In the genomic region with DNA sequence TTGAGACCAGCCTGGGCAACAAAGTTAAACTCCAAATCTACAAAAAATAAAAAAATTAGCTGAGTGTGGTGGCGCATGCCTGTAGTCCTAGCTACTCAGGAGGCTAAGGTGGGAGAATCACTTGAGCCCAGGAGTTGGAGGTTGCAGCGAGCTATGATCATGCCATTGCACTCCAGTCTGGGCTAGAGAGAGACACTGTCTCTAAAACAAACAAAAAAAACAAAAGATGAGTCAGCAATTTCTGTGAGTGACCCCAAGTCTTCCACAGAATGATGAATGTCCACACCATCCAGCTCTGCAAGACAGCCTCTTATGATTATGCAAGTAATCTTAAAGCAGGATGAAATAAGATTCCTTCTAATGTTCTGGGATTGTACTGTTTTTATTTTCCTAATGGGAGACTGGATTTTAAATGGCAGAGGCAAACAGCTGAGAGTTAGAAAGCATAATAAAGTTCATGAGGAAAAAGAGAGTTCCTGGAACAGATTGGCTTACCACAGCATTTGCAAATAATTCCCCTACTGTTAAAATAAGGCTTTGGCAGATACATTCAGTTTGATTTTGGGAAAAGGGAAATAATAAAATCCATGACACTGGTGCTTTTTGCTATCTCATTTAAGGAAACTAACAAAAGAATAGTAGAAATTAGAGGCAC, we compare ENCODE assay signal across 22 cellular contexts. TPM values are rescaled to one million over a fixed set of nuclear protein-coding genes. Genes with fewer than 3 reads are reported as not detected.
DNase-seq lines count a peak whose midpoint lies in the region; ATAC-seq, FAIRE-seq and TF ChIP-seq lines count a peak whose summit lies in the region.
"Had no signal": no experiment of that assay in that cellular context is flagged by ENCODE, and none has a peak within 500 bp of the region (broad histone marks: within the 10 kb centered on the region; RNA-seq: fewer than 3 reads in every experiment).

No MANE protein-coding gene starts in this region.

- H3K27me3 Mint-ChIP-seq in astrocyte (ENCODE audit: low read depth, unreplicated experiment) = no peaks in the 10 kb centered on the region
- H3K27me3 Mint-ChIP-seq: B cell had no signal

- 90% methylated on average over 2 of the region's 2 CpGs for WGBS in mesenchymal stem cell

- ATAC-seq in HG02884 (IDR thresholded peaks at IDR 0.05; ENCODE audit: unreplicated experiment) (no peak), HG02571 (IDR thresholded peaks at IDR 0.05; ENCODE audit: unreplicated experiment) (no peak)
- ATAC-seq: activated CD8-positive, alpha-beta memory T cell treated with anti-CD3 and anti-CD28 coated beads, Interleukin-2, amount 10 ng/mL, durations not matched to agents 7 days and 5 days; lower lobe of right lung had no signal

- H3K9ac ChIP-seq in BLaER1 treated with 17β-estradiol and CSF1 and Interleukin-3, amounts not matched to agents 10 nM and 100 nM = no peak overlapping the region
- H3K9ac ChIP-seq in astrocyte (ENCODE audit: low read length) = no peak overlapping the region
- no peak overlapping the region for H3K9ac ChIP-seq in mesenchymal stem cell (ENCODE audit: low read length)
- H3K9ac ChIP-seq: GM23248 had no signal

- peak; percentile 14 for DNase-seq in LHCN-M2 (ENCODE audit: low read depth)
- peak; percentile 43 for DNase-seq in astrocyte (ENCODE audit: low read depth)
- DNase-seq in mesenchymal stem cell = peak; percentile 75
- no peak for DNase-seq in activated T-cell treated with anti-CD3 and anti-CD28 coated beads for 4 hours
- DNase-seq in kidney glomerular epithelial cell (lab: John Stamatoyannopoulos, UW) = no peak
- DNase-seq: activated B cell treated with CpG ODN at 0.5 μM for 24 hours; activated CD8-positive, alpha-beta memory T cell treated with anti-CD3 and anti-CD28 coated beads, Interleukin-2, amount 10 ng/mL, durations not matched to agents 7 days and 5 days; dermis blood vessel endothelial cell; DND-41; GM23248; lower lobe of right lung; NCI-H1417 treated with DMSO at 0.1 percent for 48 hours; NCI-H446; nephron progenitor cell; stimulated activated CD4-positive, alpha-beta T cell treated with anti-CD3 and anti-CD28 coated beads, Interleukin-2, amount 100 ng/mL, for 24 hours; SW 1271; thyroid gland had no signal

- peak overlapping the region in 8 of 11 experiments; percentile 1 to 87 (median 62); a peak in 13 of 22 replicates for H3K4me2 ChIP-seq in BLaER1 treated with 17β-estradiol and CSF1 and Interleukin-3, amounts not matched to agents 10 nM and 100 nM
- H3K4me2 ChIP-seq in astrocyte (ENCODE audit: low read length) (no peak overlapping the region), mesenchymal stem cell (ENCODE audit: low read length, poor library complexity, severe bottlenecking) (no peak overlapping the region)

- no peak overlapping the region for H3K27ac Mint-ChIP-seq in astrocyte (ENCODE audit: unreplicated experiment)
- H3K27ac Mint-ChIP-seq: activated B cell treated with CpG ODN at 0.5 μM for 24 hours; activated CD8-positive, alpha-beta memory T cell treated with anti-CD3 and anti-CD28 coated beads, Interleukin-2, amount 10 ng/mL, durations not matched to agents 7 days and 5 days; B cell; nephron progenitor cell had no signal

- H3K4me1 Mint-ChIP-seq in astrocyte (ENCODE audit: low read depth, unreplicated experiment) = peaks cover 2% of the 10 kb centered on the region
- H3K4me1 Mint-ChIP-seq: activated CD8-positive, alpha-beta memory T cell treated with anti-CD3 and anti-CD28 coated beads, Interleukin-2, amount 10 ng/mL, durations not matched to agents 7 days and 5 days; nephron progenitor cell had no signal

- no peak for TF ChIP-seq CTCF in astrocyte (IDR thresholded peaks at IDR 0.05; ENCODE audit: insufficient read depth, low read depth, low read length)

- no peaks in the 10 kb centered on the region for H3K36me3 Mint-ChIP-seq in astrocyte (ENCODE audit: low read depth, unreplicated experiment)

- H2AFZ ChIP-seq in astrocyte (ENCODE audit: low read depth, low read length) (no peak overlapping the region), mesenchymal stem cell (ENCODE audit: low read depth, low read length) (no peak overlapping the region)
- H2AFZ ChIP-seq: GM23248 had no signal

- H3K4me3 Mint-ChIP-seq in astrocyte (ENCODE audit: unreplicated experiment) = no peak overlapping the region
- H3K4me3 Mint-ChIP-seq: activated B cell treated with CpG ODN at 0.5 μM for 24 hours; activated CD8-positive, alpha-beta memory T cell treated with anti-CD3 and anti-CD28 coated beads, Interleukin-2, amount 10 ng/mL, durations not matched to agents 7 days and 5 days; B cell; nephron progenitor cell had no signal

- no peak overlapping the region for H3K4me3 ChIP-seq in BLaER1 treated with 17β-estradiol and CSF1 and Interleukin-3, amounts not matched to agents 10 nM and 100 nM
- no peak overlapping the region for H3K4me3 ChIP-seq in astrocyte (ENCODE audit: insufficient read depth, low read depth, low read length)
- H3K4me3 ChIP-seq in mesenchymal stem cell (ENCODE audit: insufficient read depth in 1 of 2, low read depth in 1 of 2, low read length in 2 of 2) = no peak overlapping the region
- H3K4me3 ChIP-seq: GM23248, lower lobe of right lung, right atrium auricular region, thyroid gland had no signal

- H4K20me1 ChIP-seq in BLaER1 treated with 17β-estradiol and CSF1 and Interleukin-3, amounts not matched to agents 10 nM and 100 nM = no peaks in the 10 kb centered on the region
- H4K20me1 ChIP-seq in astrocyte (ENCODE audit: insufficient read depth, low read length) = no peaks in the 10 kb centered on the region

- no peak overlapping the region for H2BK120ac ChIP-seq in mesenchymal stem cell (ENCODE audit: low read depth, low read length)

- H3K18ac ChIP-seq in mesenchymal stem cell (ENCODE audit: low read depth in 1 of 2, low read length in 2 of 2) = no peak overlapping the region

- no peaks in the 10 kb centered on the region for H3K36me3 ChIP-seq in BLaER1 treated with 17β-estradiol and CSF1 and Interleukin-3, amounts not matched to agents 10 nM and 100 nM
- no peaks in the 10 kb centered on the region for H3K36me3 ChIP-seq in astrocyte (ENCODE audit: insufficient read depth, low read length)
- H3K36me3 ChIP-seq in mesenchymal stem cell (ENCODE audit: control insufficient read depth in 1 of 2, insufficient read depth in 2 of 2, low read depth in 1 of 2, low read length in 2 of 2) = no peaks in the 10 kb centered on the region
- H3K36me3 ChIP-seq: lower lobe of right lung, right atrium auricular region, thyroid gland had no signal

- H3K27ac ChIP-seq in BLaER1 treated with 17β-estradiol and CSF1 and Interleukin-3, amounts not matched to agents 10 nM and 100 nM = peak overlapping the region in 5 of 11 experiments; percentile 8 to 30 (median 28); a peak in 5 of 22 replicates
- H3K27ac ChIP-seq in astrocyte (ENCODE audit: low read depth, low read length) (no peak overlapping the region), mesenchymal stem cell (ENCODE audit: low read length, poor library complexity, severe bottlenecking) (no peak overlapping the region)
- H3K27ac ChIP-seq: GM23248, lower lobe of right lung, right atrium auricular region, thyroid gland had no signal

- no peaks in the 10 kb centered on the region for H3K27me3 ChIP-seq in BLaER1 treated with 17β-estradiol and CSF1 and Interleukin-3, amounts not matched to agents 10 nM and 100 nM
- no peaks in the 10 kb centered on the region for H3K27me3 ChIP-seq in astrocyte (ENCODE audit: insufficient read depth, low read length)
- no peaks in the 10 kb centered on the region for H3K27me3 ChIP-seq in mesenchymal stem cell (ENCODE audit: control insufficient read depth in 1 of 2, insufficient read depth in 1 of 2, low read length in 2 of 2)
- H3K27me3 ChIP-seq: right atrium auricular region, thyroid gland had no signal

- H2BK15ac ChIP-seq in mesenchymal stem cell (ENCODE audit: low read depth, poor library complexity, severe bottlenecking) = no peak overlapping the region

- H3K23ac ChIP-seq in mesenchymal stem cell (ENCODE audit: low read length in 2 of 2) = no peak overlapping the region

- H2AK5ac ChIP-seq in mesenchymal stem cell (ENCODE audit: low read length, severe bottlenecking) = no peak overlapping the region

- no peak overlapping the region for H3K4ac ChIP-seq in mesenchymal stem cell (ENCODE audit: low read depth in 1 of 2, low read length in 2 of 2)

- peaks cover 4% of the 10 kb centered on the region for H3K9me3 Mint-ChIP-seq in astrocyte (ENCODE audit: unreplicated experiment)

- H4K91ac ChIP-seq in mesenchymal stem cell (ENCODE audit: low read length) = no peak overlapping the region

- no peak for FAIRE-seq in astrocyte (lab: Jason Lieb, UNC)

- H3K9me3 ChIP-seq in BLaER1 treated with 17β-estradiol and CSF1 and Interleukin-3, amounts not matched to agents 10 nM and 100 nM (replicated peaks in 1 of 11) = peaks cover 0 to 12% (median 8%) of the 10 kb centered on the region in 11 experiments; a peak in 14 of 22 replicates
- H3K9me3 ChIP-seq in astrocyte (ENCODE audit: insufficient read depth, low read depth, low read length) (peaks cover 4% of the 10 kb centered on the region), mesenchymal stem cell (ENCODE audit: control insufficient read depth, low read length) (peaks cover 4% of the 10 kb centered on the region)
- H3K9me3 ChIP-seq: lower lobe of right lung, thyroid gland had no signal

- no peak overlapping the region for H4K8ac ChIP-seq in mesenchymal stem cell (ENCODE audit: low read length)

- no peaks in the 10 kb centered on the region for H3K79me2 ChIP-seq in astrocyte (ENCODE audit: insufficient read depth, low read length)

- peaks cover 24 to 63% (median 49%) of the 10 kb centered on the region in 10 experiments for H3K4me1 ChIP-seq in BLaER1 treated with 17β-estradiol and CSF1 and Interleukin-3, amounts not matched to agents 10 nM and 100 nM
- H3K4me1 ChIP-seq in astrocyte (ENCODE audit: insufficient read depth, low read length) (no peaks in the 10 kb centered on the region), mesenchymal stem cell (ENCODE audit: control insufficient read depth, insufficient read depth, low read depth, low read length) (no peaks in the 10 kb centered on the region)
- H3K4me1 ChIP-seq: lower lobe of right lung, thyroid gland had no signal

- no peak overlapping the region for H2BK5ac ChIP-seq in mesenchymal stem cell (ENCODE audit: low read depth, low read length, poor library complexity, severe bottlenecking)

- no peak overlapping the region for H3K14ac ChIP-seq in mesenchymal stem cell (ENCODE audit: low read length in 2 of 2)

- H2BK12ac ChIP-seq in mesenchymal stem cell (ENCODE audit: low read length in 2 of 2) = no peak overlapping the region

- H3K79me1 ChIP-seq in mesenchymal stem cell (replicated peaks; ENCODE audit: low read length, poor library complexity, severe bottlenecking) = no peaks in the 10 kb centered on the region

RNA-seq across cellular contexts. Expression of a gene that starts 18.9 kb away (rescaled TPM):
- total RNA-seq in LHCN-M2 (2014; rRNA removed) = 0.06 and 0.26 TPM in 2 replicates
- polyA plus RNA-seq in LHCN-M2 (2012) = 0.07 TPM
- 6.4 and 7.6 TPM in 2 replicates for total RNA-seq in astrocyte
- polyA plus RNA-seq in mesenchymal stem cell (2013, experiment 1 of 2) = 37.8 TPM
- 39.8 TPM for polyA plus RNA-seq in mesenchymal stem cell (2013, experiment 2 of 2)

Comparison
In these comparisons a context has a peak if more than half of its experiments do, and no peak if none do; other contexts are left out.
1. H3K4me2 ChIP-seq: peak in BLaER1 treated with 17β-estradiol and CSF1 and Interleukin-3, amounts not matched to agents 10 nM and 100 nM (8 of 11); none in astrocyte (single experiment) and mesenchymal stem cell (single experiment).
2. DNase-seq: peak in LHCN-M2 (single experiment), astrocyte (single experiment) and mesenchymal stem cell (single experiment); none in activated T-cell treated with anti-CD3 and anti-CD28 coated beads for 4 hours (single experiment) and kidney glomerular epithelial cell (single experiment).